Comparison of ENCODE assay signal across 2 cellular contexts in genomic region chr4:1922826-1923225, GRCh38.
TF ChIP-seq lines count a peak whose summit lies in the region.

No MANE protein-coding gene starts in this region.

TF ChIP-seq in HepG2, 621 proteins besides CTCF, POLR2A, EP300 and RAD21:
- no peak for TF ChIP-seq TRAFD1 (CRISPR knock-in tag; IDR thresholded peaks at IDR 0.05; ENCODE audit: borderline replicate concordance)
- TF ChIP-seq RBM22 (optimal IDR thresholded peaks at IDR 0.05; ENCODE audit: low read length), result peak; percentile 48

TF ChIP-seq in GM12878, 131 proteins besides CTCF, POLR2A, EP300 and RAD21:
- TF ChIP-seq SUZ12 (IDR thresholded peaks at IDR 0.05; ENCODE audit: unreplicated experiment) (no peak), NR2C2 (IDR thresholded peaks at IDR 0.05; ENCODE audit: borderline replicate concordance, control insufficient read depth, insufficient read length, low read depth) (no peak), PAX8 (IDR thresholded peaks at IDR 0.05) (no peak), NFXL1 (IDR thresholded peaks at IDR 0.05; ENCODE audit: borderline replicate concordance) (no peak)
